Comparison of ENCODE assay signal across 8 cellular contexts in genomic region chr16:88857728-88858339, GRCh38. TPM values are rescaled to one million over a fixed set of nuclear protein-coding genes. Genes with fewer than 3 reads are reported as not detected.
DNase-seq lines count a peak whose midpoint lies in the region; ATAC-seq and TF ChIP-seq lines count a peak whose summit lies in the region.

No MANE protein-coding gene starts in this region.

- TF ChIP-seq CTCF in lower leg skin (IDR thresholded peaks at IDR 0.05), result no peak

- ATAC-seq in GM21529 (IDR thresholded peaks at IDR 0.05; ENCODE audit: unreplicated experiment), result peak; percentile 40

- WGBS in lower leg skin, 2 donors, result 14 to 16% methylated on average over 12 of the region's 12 CpGs

- peak overlapping the region; percentile 94 for H3K27ac Mint-ChIP-seq in activated CD4-positive, alpha-beta T cell treated with anti-CD3 and anti-CD28 coated beads, Interleukin-2, amount 10 ng/mL, durations not matched to agents 24 days and 14 days

- peaks cover 17% of the 10 kb centered on the region for H3K4me1 Mint-ChIP-seq in activated CD4-positive, alpha-beta T cell treated with anti-CD3 and anti-CD28 coated beads, Interleukin-2, amount 10 ng/mL, durations not matched to agents 24 days and 14 days

- intact Hi-C loops in activated CD4-positive, alpha-beta T cell treated with anti-CD3 and anti-CD28 coated beads, Interleukin-2, amount 10 ng/mL, durations not matched to agents 24 days and 14 days (cut with micrococcal nuclease), result loop anchor here (1.0 kb wide), 3 partner anchors 42 to 358 kb away; no protein-coding TSS in a partner anchor
- intact Hi-C loops in lower leg skin (cut with DNase I; ENCODE audit: low total_unique reads), result loop anchor here (5.0 kb wide), 1 partner anchor 1296 kb away; no protein-coding TSS in a partner anchor

- peaks cover 22% of the 10 kb centered on the region for H3K36me3 Mint-ChIP-seq in activated CD4-positive, alpha-beta T cell treated with anti-CD3 and anti-CD28 coated beads, Interleukin-2, amount 10 ng/mL, durations not matched to agents 24 days and 14 days (ENCODE audit: low read depth)

- peak overlapping the region; percentile 91 for H3K4me3 ChIP-seq in lower leg skin (ENCODE audit: low read depth, poor library complexity, severe bottlenecking)

- DNase-seq in DMS 273 (lab: John Stamatoyannopoulos, UW; ENCODE audit: unreplicated experiment) (peak; percentile 90), NCI-H2107 (lab: John Stamatoyannopoulos, UW) (peak; percentile 24), dermis blood vessel endothelial cell (peak; percentile 88), lower leg skin (ENCODE audit: low spot score in 2 of 2) (peak; percentile 67 to 93), DMS79 treated with DMSO at 0.1 percent for 48 hours (lab: John Stamatoyannopoulos, UW) (no peak)
- peak; percentile 92 for DNase-seq in activated CD4-positive, alpha-beta T cell treated with anti-CD3 and anti-CD28 coated beads, Interleukin-2, amount 10 ng/mL, durations not matched to agents 24 days and 14 days
- DNase-seq in stimulated activated CD4-positive, alpha-beta T cell treated with anti-CD3 and anti-CD28 coated beads, Interleukin-4, amount 100 ng/mL, for 24 hours, result peak; percentile 80

- no peaks in the 10 kb centered on the region for H3K9me3 Mint-ChIP-seq in activated CD4-positive, alpha-beta T cell treated with anti-CD3 and anti-CD28 coated beads, Interleukin-2, amount 10 ng/mL, durations not matched to agents 24 days and 14 days

- peak overlapping the region; percentile 99 for H3K4me3 Mint-ChIP-seq in activated CD4-positive, alpha-beta T cell treated with anti-CD3 and anti-CD28 coated beads, Interleukin-2, amount 10 ng/mL, durations not matched to agents 24 days and 14 days

- TF ChIP-seq POLR2A in lower leg skin (IDR thresholded peaks at IDR 0.05), result no peak

- H3K27me3 Mint-ChIP-seq in activated CD4-positive, alpha-beta T cell treated with anti-CD3 and anti-CD28 coated beads, Interleukin-2, amount 10 ng/mL, durations not matched to agents 24 days and 14 days, result no peaks in the 10 kb centered on the region

RNA-seq across cellular contexts. Expression of gene TRAPPC2L, which starts 0.9 kb away (rescaled TPM):
- total RNA-seq in activated CD4-positive, alpha-beta T cell treated with anti-CD3 and anti-CD28 coated beads, Interleukin-2, amount 10 ng/mL, durations not matched to agents 24 days and 14 days, result 62.1 and 67.1 TPM in 2 replicates
- total RNA-seq in dermis blood vessel endothelial cell, result 31.6 and 46.6 TPM in 2 replicates
- total RNA-seq in lower leg skin, result 10 to 100 TPM; 29.9 to 43.0 (median 38.6) TPM

RNA-seq across cellular contexts. Expression of gene GALNS, which starts 1.1 kb away (rescaled TPM):
- total RNA-seq in activated CD4-positive, alpha-beta T cell treated with anti-CD3 and anti-CD28 coated beads, Interleukin-2, amount 10 ng/mL, durations not matched to agents 24 days and 14 days, result 23.2 and 23.4 TPM in 2 replicates
- total RNA-seq in dermis blood vessel endothelial cell, result 25.0 and 26.3 TPM in 2 replicates
- 10 to 100 TPM; 17.3 to 45.6 (median 37.3) TPM for total RNA-seq in lower leg skin

RNA-seq across cellular contexts. Expression of gene PABPN1L, which starts 8.6 kb away (rescaled TPM):
- total RNA-seq in activated CD4-positive, alpha-beta T cell treated with anti-CD3 and anti-CD28 coated beads, Interleukin-2, amount 10 ng/mL, durations not matched to agents 24 days and 14 days, result not detected in 2 replicates
- total RNA-seq in dermis blood vessel endothelial cell (not detected in 2 replicates), lower leg skin (not detected)

RNA-seq across cellular contexts. Expression of gene APRT, which starts 46.1 kb away (rescaled TPM):
- 312 and 314 TPM in 2 replicates for total RNA-seq in activated CD4-positive, alpha-beta T cell treated with anti-CD3 and anti-CD28 coated beads, Interleukin-2, amount 10 ng/mL, durations not matched to agents 24 days and 14 days
- 100 and 138 TPM in 2 replicates for total RNA-seq in dermis blood vessel endothelial cell
- total RNA-seq in lower leg skin, result 100 to 1,000 TPM; 276 to 310 (median 291) TPM

RNA-seq across cellular contexts. Expression of gene CDT1, which starts 54.2 kb away (rescaled TPM):
- 93.2 and 98.3 TPM in 2 replicates for total RNA-seq in activated CD4-positive, alpha-beta T cell treated with anti-CD3 and anti-CD28 coated beads, Interleukin-2, amount 10 ng/mL, durations not matched to agents 24 days and 14 days
- 5.8 and 22.2 TPM in 2 replicates for total RNA-seq in dermis blood vessel endothelial cell
- total RNA-seq in lower leg skin, result 10 to 100 TPM in 2 of 4 donors, 1 to 10 TPM in 2; 2.9 to 14.7 (median 7.9) TPM
